Comparison of ENCODE assay signal across 27 cellular contexts in genomic region chr11:119664701-119665420, GRCh38.
"Had no signal": no experiment of that assay in that cellular context is flagged by ENCODE, and none has a peak within 500 bp of the region (broad histone marks: within the 10 kb centered on the region; RNA-seq: fewer than 3 reads in every experiment).

No MANE protein-coding gene starts in this region.

- H3K36me3 ChIP-seq: ovary, right atrium auricular region, right lobe of liver, stomach, uterus had no signal

- H3K27ac ChIP-seq: heart left ventricle, left ventricle myocardium inferior, neutrophil, ovary, right atrium auricular region, right lobe of liver, stomach, suprapubic skin, tibial nerve, uterus had no signal

- H3K27me3 ChIP-seq: heart left ventricle, neutrophil, ovary, right atrium auricular region, right lobe of liver, stomach, suprapubic skin, tibial nerve, uterus had no signal

- H3K4me1 ChIP-seq: right lobe of liver, uterus had no signal

- DNase-seq: heart left ventricle; immature natural killer cell; kidney; left ventricle myocardium inferior; midbrain; mucosa of descending colon; naive thymus-derived CD4-positive, alpha-beta T cell; ovary; right lobe of liver; stimulated activated CD4-positive, alpha-beta T cell treated with anti-CD3 and anti-CD28 coated beads, Interleukin-12 subunit alpha, Interleukin-12 subunit beta, amount 100 ng/mL, for 4 hours; stimulated activated CD4-positive, alpha-beta T cell treated with anti-CD3 and anti-CD28 coated beads, Interleukin-15, amount 100 ng/mL, for 24 hours; stimulated activated CD4-positive, alpha-beta T cell treated with anti-CD3 and anti-CD28 coated beads, Interleukin-2, amount 100 ng/mL, for 24 hours; stimulated activated CD4-positive, alpha-beta T cell treated with anti-CD3 and anti-CD28 coated beads, Interleukin-4, amount 100 ng/mL, for 1 hour; stimulated activated naive B cell treated with anti-CD40 and anti-IgM and Interleukin-4, amounts not matched to agents 10 μg/mL and 1 μg/mL and 100 μg/mL, for 72 hours; stimulated activated naive CD8-positive, alpha-beta T cell treated with anti-CD3 and anti-CD28 coated beads, Interleukin-15, Interleukin-2, amounts not matched to agents 100 U/mL and 50 U/mL, for 24 hours; uterus had no signal

- H3K27ac Mint-ChIP-seq: immature natural killer cell; naive thymus-derived CD4-positive, alpha-beta T cell; natural killer cell treated with Interleukin-12 subunit alpha and Interleukin-12 subunit beta and Interleukin-15 and Interleukin-18, amount 100 ng/mL, for 72 hours; stimulated activated naive B cell treated with anti-CD40 and anti-IgM and Interleukin-4, amounts not matched to agents 10 μg/mL and 1 μg/mL and 100 μg/mL, for 72 hours; type B pancreatic cell had no signal

- H3K27me3 Mint-ChIP-seq: naive thymus-derived CD4-positive, alpha-beta T cell; progenitor cell of endocrine pancreas; type B pancreatic cell had no signal

- H3K9me3 Mint-ChIP-seq: immature natural killer cell; naive thymus-derived CD4-positive, alpha-beta T cell; natural killer cell treated with Interleukin-12 subunit alpha and Interleukin-12 subunit beta and Interleukin-15 and Interleukin-18, amount 100 ng/mL, for 72 hours; neural crest cell; stimulated activated naive B cell treated with anti-CD40 and anti-IgM and Interleukin-4, amounts not matched to agents 10 μg/mL and 1 μg/mL and 100 μg/mL, for 72 hours; type B pancreatic cell had no signal

- H3K4me3 Mint-ChIP-seq: immature natural killer cell; naive thymus-derived CD4-positive, alpha-beta T cell; natural killer cell treated with Interleukin-12 subunit alpha and Interleukin-12 subunit beta and Interleukin-15 and Interleukin-18, amount 100 ng/mL, for 72 hours; neural crest cell; stimulated activated naive B cell treated with anti-CD40 and anti-IgM and Interleukin-4, amounts not matched to agents 10 μg/mL and 1 μg/mL and 100 μg/mL, for 72 hours; type B pancreatic cell had no signal

- H3K36me3 Mint-ChIP-seq: naive thymus-derived CD4-positive, alpha-beta T cell; natural killer cell treated with Interleukin-12 subunit alpha and Interleukin-12 subunit beta and Interleukin-15 and Interleukin-18, amount 100 ng/mL, for 72 hours had no signal

- H3K9me3 ChIP-seq: heart left ventricle, left ventricle myocardium inferior, mucosa of descending colon, neutrophil, ovary, right atrium auricular region, right lobe of liver, stomach, suprapubic skin, tibial nerve, uterus had no signal

- H3K4me1 Mint-ChIP-seq: immature natural killer cell; stimulated activated naive B cell treated with anti-CD40 and anti-IgM and Interleukin-4, amounts not matched to agents 10 μg/mL and 1 μg/mL and 100 μg/mL, for 72 hours had no signal

- H3K4me3 ChIP-seq: heart left ventricle, left ventricle myocardium inferior, lung, mucosa of descending colon, ovary, right atrium auricular region, right lobe of liver, skin epidermis, stomach, suprapubic skin, tibial nerve, uterus had no signal
